17 cellular contexts compared by ENCODE assay signal in the genomic region with DNA sequence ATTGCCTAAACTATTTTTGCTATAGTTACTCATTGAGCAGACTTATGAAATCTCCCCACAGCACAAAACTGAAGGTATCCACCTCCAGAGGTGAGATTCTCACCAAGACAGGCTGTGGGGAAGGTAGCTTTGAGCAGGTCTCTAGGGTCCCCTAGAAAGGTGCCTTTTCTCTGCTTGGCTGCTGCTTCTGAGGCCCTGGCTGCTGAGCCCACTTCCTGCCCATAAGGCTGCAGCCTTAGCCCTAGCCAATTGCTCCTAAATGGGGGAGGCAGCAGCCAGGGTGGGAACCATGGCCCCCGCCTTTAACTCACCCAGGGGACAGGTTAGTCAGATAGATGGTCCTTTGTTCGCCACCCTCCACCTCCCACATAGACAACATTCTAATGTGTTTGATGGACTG. TPM values are rescaled to one million over a fixed set of nuclear protein-coding genes. Genes with fewer than 3 reads are reported as not detected.
DNase-seq lines count a peak whose midpoint lies in the region; ATAC-seq and TF ChIP-seq lines count a peak whose summit lies in the region.
"Had no signal": no experiment of that assay in that cellular context is flagged by ENCODE, and none has a peak within 500 bp of the region (broad histone marks: within the 10 kb centered on the region; RNA-seq: fewer than 3 reads in every experiment).

No MANE protein-coding gene starts in this region.

- peaks cover 10 to 99% (median 51%) of the 10 kb centered on the region in 6 donors for H3K4me1 ChIP-seq in spleen

- peaks cover 0 to 36% (median 9%) of the 10 kb centered on the region in 7 donors for H3K27me3 ChIP-seq in spleen (replicated peaks in 1 of 7)
- H3K27me3 ChIP-seq: BE2C, ovary had no signal

- no peaks in the 10 kb centered on the region for H3K9me3 Mint-ChIP-seq in activated T-cell treated with anti-CD3 and anti-CD28 coated beads, Interleukin-2, amount 50 U/mL, for 4 hours
- no peaks in the 10 kb centered on the region for H3K9me3 Mint-ChIP-seq in HFFc6
- H3K9me3 Mint-ChIP-seq: T-helper 1 cell treated with Interleukin-12 subunit alpha and Interleukin-12 subunit beta and Interleukin-4 antibody, amounts not matched to agents 30 μg/mL and 1 μg/mL, for 36 hours had no signal

- no peaks in the 10 kb centered on the region for H3K36me3 ChIP-seq in spleen
- H3K36me3 ChIP-seq: BE2C, ovary, upper lobe of right lung had no signal

- intact Hi-C loops in spleen (cut with DNase I; ENCODE audit: low total_unique reads) = no loop called here
- intact Hi-C loops in Right ventricle myocardium superior (cut with DNase I) = no loop called here

- no peak for DNase-seq in activated T-cell treated with anti-CD3 and anti-CD28 coated beads, Interleukin-2, amount 50 U/mL, for 4 hours
- no peak for DNase-seq in activated T-cell treated with anti-CD3 and anti-CD28 coated beads for 4 hours
- no peak for DNase-seq in HFFc6
- no peak for DNase-seq in astrocyte of the cerebellum (ENCODE audit: low read depth)
- peak; percentile 79 for DNase-seq in spleen
- no peak for DNase-seq in Right ventricle myocardium superior
- no peak for DNase-seq in stimulated activated CD4-positive, alpha-beta T cell treated with anti-CD3 and anti-CD28 coated beads, Interleukin-12 subunit alpha, Interleukin-12 subunit beta, amount 100 ng/mL, for 4 hours
- DNase-seq in DMS 273 (lab: John Stamatoyannopoulos, UW; ENCODE audit: unreplicated experiment) = no peak
- DNase-seq: BE2C; cortex of kidney; mesendoderm; NCI-H1092 treated with DMSO at 0.1 percent for 48 hours; NCI-H2227 treated with DMSO at 0.1 percent for 48 hours; ovary; stimulated activated CD4-positive, alpha-beta T cell treated with anti-CD3 and anti-CD28 coated beads, Interleukin-15, amount 100 ng/mL, for 24 hours; upper lobe of right lung had no signal

- WGBS in spleen, 5 donors = 54 to 75% (median 67%) methylated on average over 2 of the region's 2 CpGs

- no peak for TF ChIP-seq POLR2A in spleen (IDR thresholded peaks at IDR 0.05)

- peak overlapping the region; percentile 98 for H3K27ac Mint-ChIP-seq in HFFc6
- H3K27ac Mint-ChIP-seq: T-helper 1 cell treated with Interleukin-12 subunit alpha and Interleukin-12 subunit beta and Interleukin-4 antibody, amounts not matched to agents 30 μg/mL and 1 μg/mL, for 36 hours had no signal

- peaks cover 3% of the 10 kb centered on the region for H3K36me3 Mint-ChIP-seq in activated T-cell treated with anti-CD3 and anti-CD28 coated beads, Interleukin-2, amount 50 U/mL, for 4 hours (ENCODE audit: insufficient read depth)
- H3K36me3 Mint-ChIP-seq in HFFc6 (ENCODE audit: low read depth) = peaks cover 69% of the 10 kb centered on the region

- H3K4me3 ChIP-seq in astrocyte of the cerebellum (ENCODE audit: low read depth, low read length) (peak overlapping the region; percentile 74), spleen (peak overlapping the region in 1 of 8 donors; percentile 79)
- H3K4me3 ChIP-seq: ovary, upper lobe of right lung had no signal

- in situ Hi-C loops in astrocyte of the cerebellum (cut with HindIII; ENCODE audit: low sequenced_read_pairs) = no loop called here

- H3K9me3 ChIP-seq in spleen = no peaks in the 10 kb centered on the region
- H3K9me3 ChIP-seq: BE2C, ovary, upper lobe of right lung had no signal

- ATAC-seq in activated T-cell treated with anti-CD3 and anti-CD28 coated beads, Interleukin-2, amount 50 U/mL, for 4 hours = no peak
- ATAC-seq in Right ventricle myocardium superior (ENCODE audit: poor library complexity) = no peak
- ATAC-seq: upper lobe of right lung had no signal

- peak overlapping the region in 3 of 8 donors; percentile 41 to 61 (median 45) for H3K27ac ChIP-seq in spleen
- H3K27ac ChIP-seq: upper lobe of right lung had no signal

- TF ChIP-seq CTCF in HFFc6 (IDR thresholded peaks at IDR 0.05) = no peak
- TF ChIP-seq CTCF in astrocyte of the cerebellum (IDR thresholded peaks at IDR 0.05; ENCODE audit: low read depth, low read length, missing control alignments) = no peak
- TF ChIP-seq CTCF in spleen (IDR thresholded peaks at IDR 0.05 in 8 of 11, conservative IDR thresholded peaks at IDR 0.05 in 3 of 11) = no peak

- peaks cover 56% of the 10 kb centered on the region for H3K4me1 Mint-ChIP-seq in activated T-cell treated with anti-CD3 and anti-CD28 coated beads, Interleukin-2, amount 50 U/mL, for 4 hours (ENCODE audit: low read depth)
- H3K4me1 Mint-ChIP-seq in HFFc6 (ENCODE audit: low read depth) = peaks cover 79% of the 10 kb centered on the region

- peaks cover 58% of the 10 kb centered on the region for H3K27me3 Mint-ChIP-seq in activated T-cell treated with anti-CD3 and anti-CD28 coated beads, Interleukin-2, amount 50 U/mL, for 4 hours (ENCODE audit: low read depth)
- H3K27me3 Mint-ChIP-seq in HFFc6 (ENCODE audit: insufficient read depth) = peaks cover 8% of the 10 kb centered on the region; the same call in 1 of the 2 replicates

- H3K4me3 Mint-ChIP-seq in activated T-cell treated with anti-CD3 and anti-CD28 coated beads, Interleukin-2, amount 50 U/mL, for 4 hours = peak overlapping the region; percentile 87
- H3K4me3 Mint-ChIP-seq in HFFc6 = peak overlapping the region; percentile 99
- H3K4me3 Mint-ChIP-seq: T-helper 1 cell treated with Interleukin-12 subunit alpha and Interleukin-12 subunit beta and Interleukin-4 antibody, amounts not matched to agents 30 μg/mL and 1 μg/mL, for 36 hours had no signal

RNA-seq across cellular contexts. Expression of a gene that starts 3.6 kb away (rescaled TPM):
- total RNA-seq in activated T-cell treated with anti-CD3 and anti-CD28 coated beads, Interleukin-2, amount 50 U/mL, for 4 hours = 10 to 100 TPM in 2 of 3 donors, 1 to 10 TPM in 1; 9.4 to 18.4 (median 13.4) TPM
- 100 to 1,000 TPM; 263 to 375 (median 316) TPM for total RNA-seq in HFFc6 (2021; fragmentation: NEBNext Ultra II Directional; extraction: Animal tissue kit (Norgen Biotek cat#: 25700))
- 10 to 100 TPM; 13.7 to 32.2 (median 20.3) TPM for total RNA-seq in spleen
- polyA plus RNA-seq in spleen = 10 to 100 TPM in 2 of 3 donors, 1 to 10 TPM in 1; 8.4 to 13.4 (median 10.7) TPM
- 4.2 TPM for total RNA-seq in Right ventricle myocardium superior

Comparison
In these comparisons a context has a peak if more than half of its experiments do, and no peak if none do; other contexts are left out.
1. RNA of a gene that starts 3.6 kb away (total RNA-seq): 263 to 375 TPM in HFFc6; 13.7 to 32.2 TPM in spleen, 9.4 to 18.4 TPM in activated T-cell treated with anti-CD3 and anti-CD28 coated beads, Interleukin-2, amount 50 U/mL, for 4 hours and 4.2 TPM in Right ventricle myocardium superior (single experiment); every median in the first group is over 4 times any median in the second.